In the genomic region with DNA sequence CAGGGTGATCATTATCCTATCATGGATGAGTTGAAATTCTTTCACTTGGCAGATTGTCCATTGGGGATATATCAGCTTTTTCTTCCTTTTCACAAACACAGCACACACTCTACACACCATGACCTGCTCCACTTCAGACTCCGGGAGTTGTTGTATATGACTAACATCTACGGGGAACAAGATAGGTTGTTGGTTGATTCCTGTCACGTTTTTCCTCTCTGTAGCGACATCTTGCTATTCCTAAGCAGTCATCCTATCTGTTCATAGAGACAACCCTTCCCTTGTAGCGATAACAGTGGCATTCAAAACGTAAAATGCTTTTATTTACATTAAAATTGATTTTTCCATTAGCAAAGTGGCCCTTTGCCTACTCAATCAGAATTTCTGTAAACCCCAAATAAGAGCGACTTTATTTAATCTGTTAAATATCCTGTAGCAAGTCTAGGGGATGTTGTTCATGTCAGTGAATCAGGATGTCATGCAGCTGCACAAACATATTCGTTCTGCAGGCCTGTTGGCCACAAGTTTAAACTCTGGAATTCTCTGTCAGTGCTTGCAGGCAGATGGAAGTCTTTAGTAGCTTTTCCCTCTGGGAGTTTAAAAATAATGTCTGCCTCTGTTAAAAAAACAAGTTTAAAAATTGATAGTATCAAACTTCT, we compare ENCODE assay signal across 13 cellular contexts. TPM values are rescaled to one million over a fixed set of nuclear protein-coding genes. Genes with fewer than 3 reads are reported as not detected.
DNase-seq lines count a peak whose midpoint lies in the region; ATAC-seq and TF ChIP-seq lines count a peak whose summit lies in the region.
"Had no signal": no experiment of that assay in that cellular context is flagged by ENCODE, and none has a peak within 500 bp of the region (broad histone marks: within the 10 kb centered on the region; RNA-seq: fewer than 3 reads in every experiment).

No MANE protein-coding gene starts in this region.

- H3K36me3 ChIP-seq in adipocyte (ENCODE audit: control insufficient read depth, insufficient read depth, low read length, severe bottlenecking) (no peaks in the 10 kb centered on the region), psoas muscle (ENCODE audit: insufficient read depth in 1 of 2, low read depth in 1 of 2) (no peaks in the 10 kb centered on the region)

- ATAC-seq in psoas muscle (peak in 2 of 4 donors; percentile 34 to 60), HG03135 (IDR thresholded peaks at IDR 0.05; ENCODE audit: unreplicated experiment) (no peak), HG02588 (IDR thresholded peaks at IDR 0.05; ENCODE audit: unreplicated experiment) (no peak)
- ATAC-seq: stimulated activated effector memory CD8-positive, alpha-beta T cell treated with anti-CD3 and anti-CD28 coated beads, Interleukin-12 subunit alpha, Interleukin-12 subunit beta, amount 100 ng/mL, for 72 hours had no signal

- H3K4me3 ChIP-seq in adipocyte (ENCODE audit: low read length) (peak overlapping the region; percentile 55), fibroblast of villous mesenchyme (ENCODE audit: low read depth, low read length) (no peak overlapping the region), psoas muscle (no peak overlapping the region)

- H3K27me3 ChIP-seq in adipocyte (replicated peaks; ENCODE audit: control insufficient read depth, insufficient read depth, low read length): no peaks in the 10 kb centered on the region
- no peaks in the 10 kb centered on the region for H3K27me3 ChIP-seq in psoas muscle (ENCODE audit: insufficient read depth in 3 of 3, low read length in 2 of 3)

- DNase-seq in EH (ENCODE audit: low read depth): peak; percentile 56
- peak; percentile 70 for DNase-seq in adipocyte (ENCODE audit: low read depth)
- DNase-seq in fibroblast of villous mesenchyme (ENCODE audit: low read depth): peak; percentile 79
- no peak for DNase-seq in psoas muscle
- DNase-seq in SW 1271 (lab: John Stamatoyannopoulos, UW): no peak
- no peak for DNase-seq in amygdala (lab: John Stamatoyannopoulos, UW)
- DNase-seq: activated T-cell treated with anti-CD3 and anti-CD28 coated beads for 4 hours; caudate nucleus; hypothalamus; stimulated activated CD4-positive, alpha-beta T cell treated with anti-CD3 and anti-CD28 coated beads, Interleukin-15, amount 100 ng/mL, for 24 hours had no signal

- TF ChIP-seq CTCF in fibroblast of villous mesenchyme (IDR thresholded peaks at IDR 0.05; ENCODE audit: insufficient read depth, low read depth, low read length) (no peak), psoas muscle (IDR thresholded peaks at IDR 0.05) (no peak)

- H3K9ac ChIP-seq in adipocyte (ENCODE audit: low read length): peak overlapping the region; percentile 66

- intact Hi-C loops in psoas muscle (cut with DNase I): no loop called here

- peaks cover 74% of the 10 kb centered on the region for H3K4me1 ChIP-seq in adipocyte (ENCODE audit: control insufficient read depth, insufficient read depth, low read length)
- H3K4me1 ChIP-seq in psoas muscle: peaks cover 45% of the 10 kb centered on the region

- no peaks in the 10 kb centered on the region for H3K9me3 ChIP-seq in adipocyte (ENCODE audit: control insufficient read depth, low read length)
- H3K9me3 ChIP-seq in psoas muscle: no peaks in the 10 kb centered on the region

- 28 to 40% (median 32%) methylated on average over 8 of the region's 8 CpGs for WGBS in psoas muscle, 3 donors

- peak overlapping the region; percentile 10 for H3K27ac ChIP-seq in psoas muscle

RNA-seq across cellular contexts. Expression of a gene that starts 23.0 kb away (rescaled TPM):
- 51.4 and 62.5 TPM in 2 replicates for total RNA-seq in fibroblast of villous mesenchyme
- total RNA-seq in psoas muscle: 10 to 100 TPM; 30.0 to 48.8 (median 39.5) TPM
- polyA plus RNA-seq in psoas muscle: 1 to 10 TPM; 3.4 to 6.5 (median 4.6) TPM

Comparison
In these comparisons a context has a peak if more than half of its experiments do, and no peak if none do; other contexts are left out.
1. DNase-seq: peak in EH (single experiment), adipocyte (single experiment) and fibroblast of villous mesenchyme (single experiment); none in psoas muscle (0 of 2), SW 1271 (0 of 2) and amygdala (0 of 56).